ENCODE assay signal across 1 cellular context in the genomic region with DNA sequence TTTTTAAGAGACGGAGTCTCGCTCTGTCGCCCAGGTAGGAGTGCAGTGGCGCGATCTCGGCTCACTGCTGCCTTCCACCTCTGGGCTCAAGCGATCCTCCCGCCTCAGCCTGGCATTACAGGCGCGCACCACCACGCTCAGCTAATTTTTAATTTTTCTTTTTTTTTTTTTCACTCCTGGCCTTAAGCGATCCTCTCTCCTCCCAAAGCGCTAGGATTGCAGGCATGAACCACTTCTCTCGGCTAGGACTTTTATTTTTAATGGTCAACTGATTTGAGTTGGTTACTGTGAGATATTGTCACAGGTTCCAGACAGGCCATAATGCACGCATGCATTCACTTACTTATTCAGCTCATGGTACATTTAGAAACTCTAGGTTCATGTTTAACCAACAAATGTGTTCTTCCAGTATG.
TF ChIP-seq lines count a peak whose summit lies in the region.

No MANE protein-coding gene starts in this region.

TF ChIP-seq in K562, 482 proteins besides CTCF, POLR2A, EP300 and RAD21 (continued from another document and continues in another):
- TF ChIP-seq THRA (IDR thresholded peaks at IDR 0.05) = no peak
- no peak for TF ChIP-seq OTX1 (CRISPR knock-in tag; IDR thresholded peaks at IDR 0.05)
- no peak for TF ChIP-seq L3MBTL2 (IDR thresholded peaks at IDR 0.05)
- no peak for TF ChIP-seq NONO (IDR thresholded peaks at IDR 0.05; ENCODE audit: low read depth in 2 of 2, low read length in 1 of 2)
- peak; percentile 7 for TF ChIP-seq PCBP1 (IDR thresholded peaks at IDR 0.05; ENCODE audit: low read depth, low read length, poor library complexity, severe bottlenecking)
- no peak for TF ChIP-seq ZFP30 (CRISPR knock-in tag; IDR thresholded peaks at IDR 0.05; ENCODE audit: borderline replicate concordance)
- TF ChIP-seq, protein P1, sequence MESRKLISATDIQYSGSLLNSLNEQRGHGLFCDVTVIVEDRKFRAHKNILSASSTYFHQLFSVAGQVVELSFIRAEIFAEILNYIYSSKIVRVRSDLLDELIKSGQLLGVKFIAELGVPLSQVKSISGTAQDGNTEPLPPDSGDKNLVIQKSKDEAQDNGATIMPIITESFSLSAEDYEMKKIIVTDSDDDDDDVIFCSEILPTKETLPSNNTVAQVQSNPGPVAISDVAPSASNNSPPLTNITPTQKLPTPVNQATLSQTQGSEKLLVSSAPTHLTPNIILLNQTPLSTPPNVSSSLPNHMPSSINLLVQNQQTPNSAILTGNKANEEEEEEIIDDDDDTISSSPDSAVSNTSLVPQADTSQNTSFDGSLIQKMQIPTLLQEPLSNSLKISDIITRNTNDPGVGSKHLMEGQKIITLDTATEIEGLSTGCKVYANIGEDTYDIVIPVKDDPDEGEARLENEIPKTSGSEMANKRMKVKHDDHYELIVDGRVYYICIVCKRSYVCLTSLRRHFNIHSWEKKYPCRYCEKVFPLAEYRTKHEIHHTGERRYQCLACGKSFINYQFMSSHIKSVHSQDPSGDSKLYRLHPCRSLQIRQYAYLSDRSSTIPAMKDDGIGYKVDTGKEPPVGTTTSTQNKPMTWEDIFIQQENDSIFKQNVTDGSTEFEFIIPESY (CRISPR knock-in tag; IDR thresholded peaks at IDR 0.05) = no peak
- no peak for TF ChIP-seq PHB (CRISPR knock-in tag; IDR thresholded peaks at IDR 0.05)
- peak; percentile 68; the same call in 1 of the 2 replicates for TF ChIP-seq ZNF589 (CRISPR knock-in tag; IDR thresholded peaks at IDR 0.05; ENCODE audit: low read depth)
- TF ChIP-seq HMG20A (CRISPR knock-in tag; conservative IDR thresholded peaks at IDR 0.05) = no peak
- no peak for TF ChIP-seq POU5F1 (IDR thresholded peaks at IDR 0.05; ENCODE audit: borderline replicate concordance, low read depth, low read length, partially characterized antibody)
- TF ChIP-seq PHB2 (IDR thresholded peaks at IDR 0.05; ENCODE audit: low read depth) = peak; percentile 13; the same call in 1 of the 2 replicates
- TF ChIP-seq ZZZ3 (IDR thresholded peaks at IDR 0.05) = no peak
- TF ChIP-seq ETV6 (IDR thresholded peaks at IDR 0.05; ENCODE audit: borderline replicate concordance in 1 of 2, low read depth in 2 of 2, low read length in 1 of 2) = peak in 1 of 2 experiments; percentile 13; a peak in 1 of 4 replicates
- no peak for TF ChIP-seq ETV6 (CRISPR knock-in tag; IDR thresholded peaks at IDR 0.05; ENCODE audit: borderline replicate concordance)
- TF ChIP-seq ZNF75A (CRISPR knock-in tag; IDR thresholded peaks at IDR 0.05) = no peak
- TF ChIP-seq ESRRA (IDR thresholded peaks at IDR 0.05; ENCODE audit: borderline replicate concordance, low read depth) = no peak; the same call in 1 of the 2 replicates
- peak; percentile 88 for TF ChIP-seq GABPA (tag; conservative IDR thresholded peaks at IDR 0.05; ENCODE audit: low read depth)
- no peak for TF ChIP-seq TFAP4 (CRISPR knock-in tag; IDR thresholded peaks at IDR 0.05; ENCODE audit: borderline replicate concordance)
- TF ChIP-seq EGR1 (conservative IDR thresholded peaks at IDR 0.05) = no peak
- TF ChIP-seq, protein P2, sequence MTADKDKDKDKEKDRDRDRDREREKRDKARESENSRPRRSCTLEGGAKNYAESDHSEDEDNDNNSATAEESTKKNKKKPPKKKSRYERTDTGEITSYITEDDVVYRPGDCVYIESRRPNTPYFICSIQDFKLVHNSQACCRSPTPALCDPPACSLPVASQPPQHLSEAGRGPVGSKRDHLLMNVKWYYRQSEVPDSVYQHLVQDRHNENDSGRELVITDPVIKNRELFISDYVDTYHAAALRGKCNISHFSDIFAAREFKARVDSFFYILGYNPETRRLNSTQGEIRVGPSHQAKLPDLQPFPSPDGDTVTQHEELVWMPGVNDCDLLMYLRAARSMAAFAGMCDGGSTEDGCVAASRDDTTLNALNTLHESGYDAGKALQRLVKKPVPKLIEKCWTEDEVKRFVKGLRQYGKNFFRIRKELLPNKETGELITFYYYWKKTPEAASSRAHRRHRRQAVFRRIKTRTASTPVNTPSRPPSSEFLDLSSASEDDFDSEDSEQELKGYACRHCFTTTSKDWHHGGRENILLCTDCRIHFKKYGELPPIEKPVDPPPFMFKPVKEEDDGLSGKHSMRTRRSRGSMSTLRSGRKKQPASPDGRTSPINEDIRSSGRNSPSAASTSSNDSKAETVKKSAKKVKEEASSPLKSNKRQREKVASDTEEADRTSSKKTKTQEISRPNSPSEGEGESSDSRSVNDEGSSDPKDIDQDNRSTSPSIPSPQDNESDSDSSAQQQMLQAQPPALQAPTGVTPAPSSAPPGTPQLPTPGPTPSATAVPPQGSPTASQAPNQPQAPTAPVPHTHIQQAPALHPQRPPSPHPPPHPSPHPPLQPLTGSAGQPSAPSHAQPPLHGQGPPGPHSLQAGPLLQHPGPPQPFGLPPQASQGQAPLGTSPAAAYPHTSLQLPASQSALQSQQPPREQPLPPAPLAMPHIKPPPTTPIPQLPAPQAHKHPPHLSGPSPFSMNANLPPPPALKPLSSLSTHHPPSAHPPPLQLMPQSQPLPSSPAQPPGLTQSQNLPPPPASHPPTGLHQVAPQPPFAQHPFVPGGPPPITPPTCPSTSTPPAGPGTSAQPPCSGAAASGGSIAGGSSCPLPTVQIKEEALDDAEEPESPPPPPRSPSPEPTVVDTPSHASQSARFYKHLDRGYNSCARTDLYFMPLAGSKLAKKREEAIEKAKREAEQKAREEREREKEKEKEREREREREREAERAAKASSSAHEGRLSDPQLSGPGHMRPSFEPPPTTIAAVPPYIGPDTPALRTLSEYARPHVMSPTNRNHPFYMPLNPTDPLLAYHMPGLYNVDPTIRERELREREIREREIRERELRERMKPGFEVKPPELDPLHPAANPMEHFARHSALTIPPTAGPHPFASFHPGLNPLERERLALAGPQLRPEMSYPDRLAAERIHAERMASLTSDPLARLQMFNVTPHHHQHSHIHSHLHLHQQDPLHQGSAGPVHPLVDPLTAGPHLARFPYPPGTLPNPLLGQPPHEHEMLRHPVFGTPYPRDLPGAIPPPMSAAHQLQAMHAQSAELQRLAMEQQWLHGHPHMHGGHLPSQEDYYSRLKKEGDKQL (CRISPR knock-in tag; IDR thresholded peaks at IDR 0.05; ENCODE audit: borderline replicate concordance) = no peak
- TF ChIP-seq, protein P3, sequence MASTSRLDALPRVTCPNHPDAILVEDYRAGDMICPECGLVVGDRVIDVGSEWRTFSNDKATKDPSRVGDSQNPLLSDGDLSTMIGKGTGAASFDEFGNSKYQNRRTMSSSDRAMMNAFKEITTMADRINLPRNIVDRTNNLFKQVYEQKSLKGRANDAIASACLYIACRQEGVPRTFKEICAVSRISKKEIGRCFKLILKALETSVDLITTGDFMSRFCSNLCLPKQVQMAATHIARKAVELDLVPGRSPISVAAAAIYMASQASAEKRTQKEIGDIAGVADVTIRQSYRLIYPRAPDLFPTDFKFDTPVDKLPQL (IDR thresholded peaks at IDR 0.05; ENCODE audit: extremely low read depth, insufficient read length) = no peak
- TF ChIP-seq E2F1 (CRISPR knock-in tag; IDR thresholded peaks at IDR 0.05) = 0 out of 2 replicates have a peak, but pooled peaks have one; percentile 3
- TF ChIP-seq ZNF764 (CRISPR knock-in tag; IDR thresholded peaks at IDR 0.05; ENCODE audit: low read depth) = no peak
- no peak for TF ChIP-seq GTF2E2 (tag; IDR thresholded peaks at IDR 0.05)
- TF ChIP-seq, protein P4, sequence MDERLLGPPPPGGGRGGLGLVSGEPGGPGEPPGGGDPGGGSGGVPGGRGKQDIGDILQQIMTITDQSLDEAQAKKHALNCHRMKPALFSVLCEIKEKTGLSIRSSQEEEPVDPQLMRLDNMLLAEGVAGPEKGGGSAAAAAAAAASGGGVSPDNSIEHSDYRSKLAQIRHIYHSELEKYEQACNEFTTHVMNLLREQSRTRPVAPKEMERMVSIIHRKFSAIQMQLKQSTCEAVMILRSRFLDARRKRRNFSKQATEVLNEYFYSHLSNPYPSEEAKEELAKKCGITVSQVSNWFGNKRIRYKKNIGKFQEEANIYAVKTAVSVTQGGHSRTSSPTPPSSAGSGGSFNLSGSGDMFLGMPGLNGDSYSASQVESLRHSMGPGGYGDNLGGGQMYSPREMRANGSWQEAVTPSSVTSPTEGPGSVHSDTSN (CRISPR knock-in tag; IDR thresholded peaks at IDR 0.05; ENCODE audit: low read depth) = no peak
- TF ChIP-seq, protein P4 (tag; conservative IDR thresholded peaks at IDR 0.05; ENCODE audit: low read depth) = no peak
- no peak for TF ChIP-seq RB1 (IDR thresholded peaks at IDR 0.05; ENCODE audit: low read depth)
- TF ChIP-seq ZBTB17 (CRISPR knock-in tag; IDR thresholded peaks at IDR 0.05) = no peak
- no peak for TF ChIP-seq TEAD4 (IDR thresholded peaks at IDR 0.05; ENCODE audit: low read length)
- no peak for TF ChIP-seq TEAD4 (CRISPR knock-in tag; IDR thresholded peaks at IDR 0.05; ENCODE audit: borderline replicate concordance)
- no peak for TF ChIP-seq TOE1 (IDR thresholded peaks at IDR 0.05; ENCODE audit: borderline replicate concordance)
- TF ChIP-seq TOE1 (CRISPR knock-in tag; IDR thresholded peaks at IDR 0.05; ENCODE audit: borderline replicate concordance, low read depth) = no peak
- no peak for TF ChIP-seq MAFF (IDR thresholded peaks at IDR 0.05; ENCODE audit: low read length)
- peak; percentile 35 for TF ChIP-seq ZNF280A (IDR thresholded peaks at IDR 0.05; ENCODE audit: low read depth, partially characterized antibody)
- no peak for TF ChIP-seq EWSR1 (IDR thresholded peaks at IDR 0.05; ENCODE audit: borderline replicate concordance, low read depth, partially characterized antibody)
- no peak for TF ChIP-seq ZNF668 (CRISPR knock-in tag; IDR thresholded peaks at IDR 0.05)
- peak; percentile 94 for TF ChIP-seq TRIM28 (IDR thresholded peaks at IDR 0.05)
- 0 out of 2 replicates have a peak, but pooled peaks have one; percentile 17 for TF ChIP-seq POLR2H (tag; IDR thresholded peaks at IDR 0.05; ENCODE audit: low read depth)
- TF ChIP-seq KDM1A (IDR thresholded peaks at IDR 0.05) = peak; percentile 14 to 41; a peak in 3 of 4 replicates
- no peak for TF ChIP-seq HMG20B (CRISPR knock-in tag; IDR thresholded peaks at IDR 0.05)
- no peak for TF ChIP-seq SNAPC5 (CRISPR knock-in tag; IDR thresholded peaks at IDR 0.05)
- TF ChIP-seq DEAF1 (CRISPR knock-in tag; IDR thresholded peaks at IDR 0.05) = no peak
